35 cellular contexts compared by ENCODE assay signal in the genomic region with DNA sequence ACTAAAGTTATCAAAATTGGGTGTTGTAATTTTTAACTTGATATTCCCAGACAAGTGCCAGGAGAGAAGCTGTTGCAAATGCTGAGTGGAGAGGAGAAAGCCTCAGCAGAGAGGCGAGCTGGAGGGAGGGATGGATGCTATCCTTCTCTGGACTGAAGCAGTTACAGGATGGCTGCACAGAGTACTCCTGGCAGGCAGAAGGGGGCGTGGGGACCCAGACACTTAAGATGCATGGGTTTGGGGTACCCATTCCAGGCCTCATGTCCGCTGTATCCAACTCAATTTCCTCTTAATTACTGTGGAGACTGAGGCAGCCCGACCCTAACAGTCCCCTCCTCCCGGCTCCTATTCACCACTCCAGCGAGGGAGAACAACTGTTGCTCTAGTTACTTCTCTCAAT. TPM values are rescaled to one million over a fixed set of nuclear protein-coding genes. Genes with fewer than 3 reads are reported as not detected.
"Had no signal": no experiment of that assay in that cellular context is flagged by ENCODE, and none has a peak within 500 bp of the region (broad histone marks: within the 10 kb centered on the region; RNA-seq: fewer than 3 reads in every experiment).

No MANE protein-coding gene starts in this region.

- ATAC-seq: activated CD8-positive, alpha-beta T cell treated with anti-CD3 and anti-CD28 coated beads for 36 hours; activated T-cell treated with anti-CD3 and anti-CD28 coated beads, Interleukin-2, amount 50 U/mL, for 72 hours; activated T-helper 17 cell treated with anti-CD3 and anti-CD28 coated beads, Interleukin-2, amount 50 U/mL, for 72 hours; Right ventricle myocardium inferior had no signal

- H3K36me3 ChIP-seq: brain microvascular endothelial cell had no signal

- H3K4me3 Mint-ChIP-seq: activated B cell treated with CpG ODN at 0.5 μM for 24 hours; activated CD8-positive, alpha-beta T cell treated with anti-CD3 and anti-CD28 coated beads for 36 hours; activated naive CD8-positive, alpha-beta T cell treated with anti-CD3 and anti-CD28 coated beads for 36 hours; activated T-cell treated with anti-CD3 and anti-CD28 coated beads, Interleukin-2, amount 50 U/mL, for 72 hours; activated T-helper 17 cell treated with anti-CD3 and anti-CD28 coated beads, Interleukin-2, amount 50 U/mL, for 72 hours; T-helper 2 cell treated with Interferon-gamma antibody and Interleukin-4, amounts not matched to agents 5 μg/mL and 100 μg/mL, for 36 hours had no signal

- H3K27ac ChIP-seq: brain microvascular endothelial cell, PC-9, RWPE1, VCaP had no signal

- H3K9me3 Mint-ChIP-seq: activated B cell treated with CpG ODN at 0.5 μM for 24 hours; activated CD8-positive, alpha-beta T cell treated with anti-CD3 and anti-CD28 coated beads for 36 hours; activated naive CD8-positive, alpha-beta T cell treated with anti-CD3 and anti-CD28 coated beads for 36 hours; activated T-cell treated with anti-CD3 and anti-CD28 coated beads, Interleukin-2, amount 50 U/mL, for 72 hours; activated T-helper 17 cell treated with anti-CD3 and anti-CD28 coated beads, Interleukin-2, amount 50 U/mL, for 72 hours; T-helper 2 cell treated with Interferon-gamma antibody and Interleukin-4, amounts not matched to agents 5 μg/mL and 100 μg/mL, for 36 hours had no signal

- H3K4me1 Mint-ChIP-seq: activated B cell treated with CpG ODN at 0.5 μM for 24 hours had no signal

- DNase-seq: activated B cell treated with CpG ODN at 0.5 μM for 24 hours; activated CD4-positive, alpha-beta T cell treated with anti-CD3 and anti-CD28 coated beads for 48 hours; activated CD4-positive, alpha-beta T cell treated with anti-CD3 and anti-CD28 coated beads, Interleukin-2, amount 50 U/mL, for 4 hours; activated CD4-positive, CD25-positive, alpha-beta regulatory T cell treated with anti-CD3 and anti-CD28 coated beads, Interleukin-2, amount 50 U/mL, for 72 hours; activated CD8-positive, alpha-beta T cell treated with anti-CD3 and anti-CD28 coated beads for 36 hours; activated effector memory CD4-positive, alpha-beta T cell treated with anti-CD3 and anti-CD28 coated beads, Interleukin-2, amount 50 U/mL, for 16 hours; activated naive CD4-positive, alpha-beta T cell; activated naive CD4-positive, alpha-beta T cell treated with anti-CD3 and anti-CD28 coated beads, Interleukin-2, amount 50 U/mL, for 16 hours; activated naive CD8-positive, alpha-beta T cell treated with anti-CD3 and anti-CD28 coated beads for 36 hours; activated T-cell treated with anti-CD3 and anti-CD28 coated beads, Interleukin-2, amount 50 U/mL, for 1 hour; activated T-cell treated with anti-CD3 and anti-CD28 coated beads, Interleukin-2, amount 50 U/mL, for 72 hours; amniotic stem cell; aorta; brain microvascular endothelial cell; central memory CD4-positive, alpha-beta T cell; NCI-H1105 treated with DMSO at 0.1 percent for 48 hours; NCI-H1436; NCI-H1694; NCI-H1930; NCI-H2081 treated with DMSO at 0.1 percent for 48 hours; NCI-H345; NCI-H524 treated with DMSO at 0.1 percent for 48 hours; PC-9; SW 1271 had no signal

- H3K27me3 Mint-ChIP-seq: activated B cell treated with CpG ODN at 0.5 μM for 24 hours; activated CD8-positive, alpha-beta T cell treated with anti-CD3 and anti-CD28 coated beads for 36 hours; activated naive CD8-positive, alpha-beta T cell treated with anti-CD3 and anti-CD28 coated beads for 36 hours; activated T-helper 17 cell treated with anti-CD3 and anti-CD28 coated beads, Interleukin-2, amount 50 U/mL, for 72 hours had no signal

- H3K4me3 ChIP-seq: PC-9 had no signal

- H3K27me3 ChIP-seq: brain microvascular endothelial cell had no signal

- H3K27ac Mint-ChIP-seq: activated B cell treated with CpG ODN at 0.5 μM for 24 hours; activated CD8-positive, alpha-beta T cell treated with anti-CD3 and anti-CD28 coated beads for 36 hours; activated naive CD8-positive, alpha-beta T cell treated with anti-CD3 and anti-CD28 coated beads for 36 hours; T-helper 2 cell treated with Interferon-gamma antibody and Interleukin-4, amounts not matched to agents 5 μg/mL and 100 μg/mL, for 36 hours had no signal

RNA-seq across cellular contexts. Expression of a gene that starts 25.4 kb away (rescaled TPM):
- total RNA-seq: activated B cell treated with CpG ODN at 0.5 μM for 24 hours; activated CD8-positive, alpha-beta memory T cell treated with anti-CD3 and anti-CD28 coated beads for 36 hours; activated T-helper 17 cell treated with anti-CD3 and anti-CD28 coated beads, Interleukin-2, amount 50 U/mL, for 72 hours; cerebellum; M059J; Right ventricle myocardium inferior; T-helper 1 cell treated with Interleukin-12 subunit alpha and Interleukin-12 subunit beta and Interleukin-4 antibody, amounts not matched to agents 30 ng/mL and 1 ng/mL, for 36 hours had no signal

RNA-seq across cellular contexts. Expression of a gene that starts 57.1 kb away (rescaled TPM):
- total RNA-seq: activated B cell treated with CpG ODN at 0.5 μM for 24 hours; activated CD8-positive, alpha-beta memory T cell treated with anti-CD3 and anti-CD28 coated beads for 36 hours; activated CD8-positive, alpha-beta T cell treated with anti-CD3 and anti-CD28 coated beads for 36 hours; activated naive CD8-positive, alpha-beta T cell treated with anti-CD3 and anti-CD28 coated beads for 36 hours; activated T-cell treated with anti-CD3 and anti-CD28 coated beads, Interleukin-2, amount 50 U/mL, for 72 hours; activated T-helper 17 cell treated with anti-CD3 and anti-CD28 coated beads, Interleukin-2, amount 50 U/mL, for 72 hours; aorta; M059J; NCI-H460; OCI-LY7; Right ventricle myocardium inferior; T-helper 1 cell treated with Interleukin-12 subunit alpha and Interleukin-12 subunit beta and Interleukin-4 antibody, amounts not matched to agents 30 ng/mL and 1 ng/mL, for 36 hours had no signal
